ENCODE assay signal across 8 cellular contexts in genomic region chr20:63553933-63554290, GRCh38. TPM values are rescaled to one million over a fixed set of nuclear protein-coding genes. Genes with fewer than 3 reads are reported as not detected.
DNase-seq lines count a peak whose midpoint lies in the region; ATAC-seq and TF ChIP-seq lines count a peak whose summit lies in the region.

FNDC11 (plus strand) TSS chr20:63554159; CDS start chr20:63555664, 1,505 bp downstream.

- H3K9me3 Mint-ChIP-seq in CD4-positive, alpha-beta T cell = no peaks in the 10 kb centered on the region
- peaks cover 0 to 2% (median 0%) of the 10 kb centered on the region in 5 experiments for H3K9me3 Mint-ChIP-seq in brain
- no peaks in the 10 kb centered on the region for H3K9me3 Mint-ChIP-seq in stimulated activated naive CD8-positive, alpha-beta T cell treated with anti-CD3 and anti-CD28 coated beads, Interleukin-15, Interleukin-2, amounts not matched to agents 100 ng/mL and 50 ng/mL, for 24 hours

- H3K9me3 ChIP-seq in CD4-positive, alpha-beta T cell (ENCODE audit: control insufficient read depth, low read length) = no peaks in the 10 kb centered on the region

- H3K27ac Mint-ChIP-seq in CD4-positive, alpha-beta T cell = peak within 1 kb of the TSS; percentile 91
- no peak within 1 kb of the TSS for H3K27ac Mint-ChIP-seq in brain
- H3K27ac Mint-ChIP-seq in stimulated activated naive CD8-positive, alpha-beta T cell treated with anti-CD3 and anti-CD28 coated beads, Interleukin-15, Interleukin-2, amounts not matched to agents 100 ng/mL and 50 ng/mL, for 24 hours = peak within 1 kb of the TSS; percentile 40

- no peaks in the 10 kb centered on the region for H3K27me3 Mint-ChIP-seq in CD4-positive, alpha-beta T cell
- H3K27me3 Mint-ChIP-seq in brain = no peaks in the 10 kb centered on the region
- H3K27me3 Mint-ChIP-seq in stimulated activated naive CD8-positive, alpha-beta T cell treated with anti-CD3 and anti-CD28 coated beads, Interleukin-15, Interleukin-2, amounts not matched to agents 100 ng/mL and 50 ng/mL, for 24 hours = peaks cover 3% of the 10 kb centered on the region

- DNase-seq in CD4-positive, alpha-beta T cell = peak in 5 of 10 experiments; percentile 12 to 58 (median 32)
- DNase-seq in OCI-M2 (lab: John Stamatoyannopoulos, UW; ENCODE audit: unreplicated experiment) = peak; percentile 36
- DNase-seq in left lobe of liver (ENCODE audit: low spot score) = no peak
- DNase-seq in central memory CD4-positive, alpha-beta T cell = no peak
- DNase-seq in middle frontal gyrus (ENCODE audit: extremely low spot score, low spot score) = no peak

- H3K36me3 Mint-ChIP-seq in CD4-positive, alpha-beta T cell (ENCODE audit: low read depth) = peaks cover 2% of the 10 kb centered on the region
- H3K36me3 Mint-ChIP-seq in brain = no peaks in the 10 kb centered on the region
- no peaks in the 10 kb centered on the region for H3K36me3 Mint-ChIP-seq in stimulated activated naive CD8-positive, alpha-beta T cell treated with anti-CD3 and anti-CD28 coated beads, Interleukin-15, Interleukin-2, amounts not matched to agents 100 ng/mL and 50 ng/mL, for 24 hours (ENCODE audit: low read depth)

- CTCF ChIA-PET in CD4-positive, alpha-beta T cell (lab: Charles Lee) = no interaction called here

- no peak for TF ChIP-seq CTCF in CD4-positive, alpha-beta T cell (IDR thresholded peaks at IDR 0.05)
- TF ChIP-seq CTCF in brain (conservative IDR thresholded peaks at IDR 0.05) = no peak

- intact Hi-C loops in CD4-positive, alpha-beta T cell (cut with DNase I, micrococcal nuclease) = loop anchor here (1.0 to 2.0 kb wide), 4 partner anchors 15 to 311 kb away; partner anchors contain the start of genes PPDPF (in 1 of the 2) and TPD52L2 (in 1 of the 2)

- POLR2A ChIA-PET in CD4-positive, alpha-beta T cell (lab: Charles Lee) = interaction anchor here (0.9 to 2.6 kb wide), 5 partner anchors 14 to 143 kb away, joined by 3 to 21 read pairs (median 4); partner anchors contain the start of gene GMEB2

- peak within 1 kb of the TSS; percentile 73 for H3K27ac ChIP-seq in CD4-positive, alpha-beta T cell (ENCODE audit: low read depth, low read length)

- H3K27me3 ChIP-seq in CD4-positive, alpha-beta T cell (ENCODE audit: control insufficient read depth, insufficient read depth, low read length) = no peaks in the 10 kb centered on the region

- no peak for ATAC-seq in CD4-positive, alpha-beta T cell (ENCODE audit: poor library complexity)
- ATAC-seq in GM21717 (IDR thresholded peaks at IDR 0.05; ENCODE audit: unreplicated experiment) = peak; percentile 15
- peak; percentile 4 for ATAC-seq in left lobe of liver

- H3K4me1 Mint-ChIP-seq in CD4-positive, alpha-beta T cell (ENCODE audit: low read depth) = peaks cover 18% of the 10 kb centered on the region
- H3K4me1 Mint-ChIP-seq in brain = peaks cover 16% of the 10 kb centered on the region
- H3K4me1 Mint-ChIP-seq in stimulated activated naive CD8-positive, alpha-beta T cell treated with anti-CD3 and anti-CD28 coated beads, Interleukin-15, Interleukin-2, amounts not matched to agents 100 ng/mL and 50 ng/mL, for 24 hours (ENCODE audit: low read depth) = peaks cover 12% of the 10 kb centered on the region

- peak within 1 kb of the TSS; percentile 90 for H3K4me3 Mint-ChIP-seq in CD4-positive, alpha-beta T cell
- H3K4me3 Mint-ChIP-seq in brain = peak within 1 kb of the TSS; percentile 60 to 77 (median 71)
- peak within 1 kb of the TSS; percentile 43 for H3K4me3 Mint-ChIP-seq in stimulated activated naive CD8-positive, alpha-beta T cell treated with anti-CD3 and anti-CD28 coated beads, Interleukin-15, Interleukin-2, amounts not matched to agents 100 ng/mL and 50 ng/mL, for 24 hours

RNA-seq across cellular contexts. Expression of gene FNDC11, which starts in this region (rescaled TPM):
- 1 to 10 TPM; 1.7 to 1.8 TPM for total RNA-seq in CD4-positive, alpha-beta T cell
- 8.0 TPM for polyA plus RNA-seq in brain (ENCODE audit: insufficient read depth, low read depth, low replicate concordance)
- not detected for total RNA-seq in left lobe of liver

Comparison
In these comparisons a context has a peak if more than half of its experiments do, and no peak if none do; other contexts are left out.
1. Peak in ATAC-seq in left lobe of liver; RNA of the gene not detected or under 1 TPM.
2. H3K27ac Mint-ChIP-seq: peak in CD4-positive, alpha-beta T cell (single experiment) and stimulated activated naive CD8-positive, alpha-beta T cell treated with anti-CD3 and anti-CD28 coated beads, Interleukin-15, Interleukin-2, amounts not matched to agents 100 ng/mL and 50 ng/mL, for 24 hours (single experiment); none in brain (0 of 5).
3. Peak in every context shown above with its lines, with median percentiles within 50 percentile points of each other: H3K4me3 Mint-ChIP-seq.